Comparison of ENCODE assay signal across 27 cellular contexts in the genomic region with DNA sequence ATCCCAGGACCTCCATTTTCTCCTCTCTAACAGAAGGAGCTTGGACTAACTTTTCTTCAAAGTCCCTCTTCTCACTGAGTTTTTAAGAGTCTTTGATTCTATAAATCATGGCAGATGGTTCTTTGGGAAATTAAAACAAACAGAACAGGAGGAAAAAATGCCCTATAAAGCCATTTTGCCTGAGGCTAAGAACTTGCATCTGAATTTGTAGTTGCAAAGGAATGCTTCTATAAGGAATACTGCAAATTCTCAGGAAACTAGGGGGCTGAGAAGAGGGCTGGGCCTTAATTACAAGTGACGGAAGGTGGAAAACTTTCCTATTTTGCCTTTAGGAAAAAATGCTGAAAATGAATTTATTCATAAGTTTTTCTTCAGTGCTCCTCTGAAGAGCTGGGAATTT.
"Had no signal": no experiment of that assay in that cellular context is flagged by ENCODE, and none has a peak within 500 bp of the region (broad histone marks: within the 10 kb centered on the region; RNA-seq: fewer than 3 reads in every experiment).

No MANE protein-coding gene starts in this region.

- DNase-seq: activated CD4-positive, alpha-beta memory T cell treated with anti-CD3 and anti-CD28 coated beads for 36 hours; activated CD4-positive, alpha-beta T cell treated with anti-CD3 and anti-CD28 coated beads, Interleukin-2, amount 10 ng/mL, durations not matched to agents 24 days and 14 days; activated CD4-positive, CD25-positive, alpha-beta regulatory T cell treated with anti-CD3 and anti-CD28 coated beads, Interleukin-2, amount 50 U/mL, for 72 hours; activated CD8-positive, alpha-beta memory T cell treated with anti-CD3 and anti-CD28 coated beads, Interleukin-2, amount 50 U/mL, for 4 hours; activated effector memory CD4-positive, alpha-beta T cell treated with anti-CD3 and anti-CD28 coated beads, Interleukin-2, amount 50 U/mL, for 16 hours; activated naive CD4-positive, alpha-beta T cell treated with anti-CD3 and anti-CD28 coated beads, Interleukin-2, amount 50 U/mL, for 16 hours; activated T-cell treated with anti-CD3 and anti-CD28 coated beads, Interleukin-2, amount 50 U/mL, for 1 hour; effector CD8-positive, alpha-beta T cell; esophagus squamous epithelium; left ventricle myocardium inferior; naive thymus-derived CD4-positive, alpha-beta T cell; right lobe of liver; stimulated activated CD4-positive, alpha-beta T cell treated with anti-CD3 and anti-CD28 coated beads, Interleukin-12 subunit alpha, Interleukin-12 subunit beta, amount 100 ng/mL, for 4 hours; stimulated activated CD4-positive, alpha-beta T cell treated with anti-CD3 and anti-CD28 coated beads, Interleukin-4, amount 100 ng/mL, for 1 hour; stimulated activated naive CD8-positive, alpha-beta T cell treated with anti-CD3 and anti-CD28 coated beads, Interleukin-15, Interleukin-2, amounts not matched to agents 100 U/mL and 50 U/mL, for 24 hours; T-helper 2 cell; testis; transverse colon had no signal

- H3K27ac Mint-ChIP-seq: activated CD4-positive, alpha-beta memory T cell treated with anti-CD3 and anti-CD28 coated beads for 36 hours; activated CD4-positive, alpha-beta T cell treated with anti-CD3 and anti-CD28 coated beads, Interleukin-2, amount 10 ng/mL, durations not matched to agents 24 days and 14 days; activated T-helper 1 cell treated with anti-CD3 and anti-CD28 coated beads, Interleukin-12 subunit alpha, Interleukin-12 subunit beta, Interleukin-2, Interleukin-4 antibody, amounts not matched to agents 30 ng/mL and 10 ng/mL and 1 ng/mL, durations not matched to agents 14 hours and 24 hours and 36 hours; naive thymus-derived CD4-positive, alpha-beta T cell had no signal

- H3K4me1 Mint-ChIP-seq: activated CD4-positive, alpha-beta T cell treated with anti-CD3 and anti-CD28 coated beads, Interleukin-2, amount 10 ng/mL, durations not matched to agents 24 days and 14 days; central memory CD8-positive, alpha-beta T cell; naive thymus-derived CD4-positive, alpha-beta T cell had no signal

- ATAC-seq: naive thymus-derived CD4-positive, alpha-beta T cell; right lobe of liver; stimulated activated naive CD8-positive, alpha-beta T cell treated with anti-CD3 and anti-CD28 coated beads, Interleukin-15, Interleukin-2, amounts not matched to agents 100 U/mL and 50 U/mL, for 24 hours had no signal

- H3K27me3 ChIP-seq: esophagus squamous epithelium, right lobe of liver, testis, transverse colon had no signal

- H3K27ac ChIP-seq: epithelial cell of prostate, esophagus squamous epithelium, left ventricle myocardium inferior, right lobe of liver, skin epidermis, testis, transverse colon had no signal

- H3K4me3 ChIP-seq: esophagus squamous epithelium, left ventricle myocardium inferior, lung, right lobe of liver, skin epidermis, testis, transverse colon had no signal

- H3K36me3 ChIP-seq: left ventricle myocardium inferior, right lobe of liver, transverse colon had no signal

- H3K9me3 ChIP-seq: esophagus squamous epithelium, left ventricle myocardium inferior, right lobe of liver, testis, transverse colon had no signal

- H3K4me3 Mint-ChIP-seq: activated CD4-positive, alpha-beta memory T cell treated with anti-CD3 and anti-CD28 coated beads for 36 hours; activated CD4-positive, alpha-beta T cell treated with anti-CD3 and anti-CD28 coated beads, Interleukin-2, amount 10 ng/mL, durations not matched to agents 24 days and 14 days; activated T-helper 1 cell treated with anti-CD3 and anti-CD28 coated beads, Interleukin-12 subunit alpha, Interleukin-12 subunit beta, Interleukin-2, Interleukin-4 antibody, amounts not matched to agents 30 ng/mL and 10 ng/mL and 1 ng/mL, durations not matched to agents 14 hours and 24 hours and 36 hours; central memory CD8-positive, alpha-beta T cell; naive thymus-derived CD4-positive, alpha-beta T cell had no signal

- FAIRE-seq: bronchial epithelial cell, colon, endometrium, frontal cortex had no signal

- H3K36me3 Mint-ChIP-seq: activated CD4-positive, alpha-beta memory T cell treated with anti-CD3 and anti-CD28 coated beads for 36 hours; naive thymus-derived CD4-positive, alpha-beta T cell had no signal

- H3K4me1 ChIP-seq: left ventricle myocardium inferior, testis, transverse colon had no signal

- H3K9me3 Mint-ChIP-seq: activated CD4-positive, alpha-beta memory T cell treated with anti-CD3 and anti-CD28 coated beads for 36 hours; activated CD4-positive, alpha-beta T cell treated with anti-CD3 and anti-CD28 coated beads, Interleukin-2, amount 10 ng/mL, durations not matched to agents 24 days and 14 days; activated T-helper 1 cell treated with anti-CD3 and anti-CD28 coated beads, Interleukin-12 subunit alpha, Interleukin-12 subunit beta, Interleukin-2, Interleukin-4 antibody, amounts not matched to agents 30 ng/mL and 10 ng/mL and 1 ng/mL, durations not matched to agents 14 hours and 24 hours and 36 hours; central memory CD8-positive, alpha-beta T cell had no signal
